15 cellular contexts compared by ENCODE assay signal in genomic region chr4:35925806-35926205, GRCh38.
DNase-seq lines count a peak whose midpoint lies in the region; ATAC-seq, FAIRE-seq and TF ChIP-seq lines count a peak whose summit lies in the region.
"Had no signal": no experiment of that assay in that cellular context is flagged by ENCODE, and none has a peak within 500 bp of the region (broad histone marks: within the 10 kb centered on the region; RNA-seq: fewer than 3 reads in every experiment).

No MANE protein-coding gene starts in this region.

- H3K36me3 ChIP-seq in brain microvascular endothelial cell (replicated peaks): no peaks in the 10 kb centered on the region
- H3K36me3 ChIP-seq: BLaER1 treated with 17β-estradiol and CSF1 and Interleukin-3, amounts not matched to agents 10 nM and 100 nM had no signal

- no peak for DNase-seq in brain microvascular endothelial cell
- DNase-seq in stimulated activated CD4-positive, alpha-beta T cell treated with anti-CD3 and anti-CD28 coated beads, Interleukin-4, amount 100 ng/mL, for 1 hour: no peak
- DNase-seq in frontal cortex (ENCODE audit: low spot score in 2 of 2): no peak
- DNase-seq: activated CD4-positive, alpha-beta T cell treated with anti-CD3 and anti-CD28 coated beads, Interleukin-2, amount 50 U/mL, for 4 hours; activated naive CD4-positive, alpha-beta T cell treated with anti-CD3 and anti-CD28 coated beads, Interleukin-2, amount 10 ng/mL, durations not matched to agents 7 days and 5 days; central memory CD4-positive, alpha-beta T cell; NCI-H2171 treated with DMSO at 0.1 percent for 48 hours; PC-9; stimulated activated CD4-positive, alpha-beta T cell treated with anti-CD3 and anti-CD28 coated beads, Interleukin-15, amount 100 ng/mL, for 24 hours had no signal

- ATAC-seq in GM18511 (IDR thresholded peaks at IDR 0.05; ENCODE audit: unreplicated experiment): peak; percentile 94
- peak; percentile 94 for ATAC-seq in GM19463 (IDR thresholded peaks at IDR 0.05; ENCODE audit: unreplicated experiment)
- ATAC-seq in HG02943 (IDR thresholded peaks at IDR 0.05; ENCODE audit: low read depth, unreplicated experiment): peak; percentile 83
- peak; percentile 95 for ATAC-seq in HG03565 (IDR thresholded peaks at IDR 0.05; ENCODE audit: unreplicated experiment)
- ATAC-seq in GM19035 (IDR thresholded peaks at IDR 0.05; ENCODE audit: unreplicated experiment): no peak

- no peak for FAIRE-seq in frontal cortex (lab: Jason Lieb, UNC)

- H3K27ac ChIP-seq in brain microvascular endothelial cell: no peak overlapping the region
- H3K27ac ChIP-seq: BLaER1 treated with 17β-estradiol and CSF1 and Interleukin-3, amounts not matched to agents 10 nM and 100 nM; PC-9 had no signal

- H3K27me3 ChIP-seq in brain microvascular endothelial cell (replicated peaks): no peaks in the 10 kb centered on the region
- H3K27me3 ChIP-seq: BLaER1 treated with 17β-estradiol and CSF1 and Interleukin-3, amounts not matched to agents 10 nM and 100 nM had no signal

- no peak overlapping the region for H3K4me3 ChIP-seq in brain microvascular endothelial cell (ENCODE audit: low read depth, low read length)
- H3K4me3 ChIP-seq: BLaER1 treated with 17β-estradiol and CSF1 and Interleukin-3, amounts not matched to agents 10 nM and 100 nM; PC-9 had no signal

- in situ Hi-C loops in brain microvascular endothelial cell (cut with HindIII; ENCODE audit: low pct_ligation_motif_present, low sequenced_read_pairs): no loop called here

- TF ChIP-seq CTCF in brain microvascular endothelial cell (IDR thresholded peaks at IDR 0.05; ENCODE audit: low read depth, low read length, missing control alignments): no peak
